ENCODE assay signal across 2 cellular contexts in genomic region chr2:207748993-207749392, GRCh38.
TF ChIP-seq lines count a peak whose summit lies in the region.

No MANE protein-coding gene starts in this region.

TF ChIP-seq in IMR-90, 13 proteins besides CTCF, POLR2A, EP300 and RAD21:
- TF ChIP-seq CHD1 (IDR thresholded peaks at IDR 0.05; ENCODE audit: low read depth, low read length) (no peak), NFE2L2 (IDR thresholded peaks at IDR 0.05; ENCODE audit: low read depth, low read length) (no peak)

TF ChIP-seq in HepG2, 621 proteins besides CTCF, POLR2A, EP300 and RAD21:
- TF ChIP-seq ZNF383 (CRISPR knock-in tag; IDR thresholded peaks at IDR 0.05; ENCODE audit: borderline replicate concordance) (no peak), ZNF703 (CRISPR knock-in tag; IDR thresholded peaks at IDR 0.05; ENCODE audit: borderline replicate concordance) (no peak), PCBP2 (optimal IDR thresholded peaks at IDR 0.05; ENCODE audit: low read depth, low read length, poor library complexity, severe bottlenecking) (no peak), ZNF83 (CRISPR knock-in tag; IDR thresholded peaks at IDR 0.05; ENCODE audit: borderline replicate concordance) (no peak)
TF ChIP-seq in HepG2: peak in this region for 0.
